Comparison of ENCODE assay signal across 1 cellular context in the genomic region with DNA sequence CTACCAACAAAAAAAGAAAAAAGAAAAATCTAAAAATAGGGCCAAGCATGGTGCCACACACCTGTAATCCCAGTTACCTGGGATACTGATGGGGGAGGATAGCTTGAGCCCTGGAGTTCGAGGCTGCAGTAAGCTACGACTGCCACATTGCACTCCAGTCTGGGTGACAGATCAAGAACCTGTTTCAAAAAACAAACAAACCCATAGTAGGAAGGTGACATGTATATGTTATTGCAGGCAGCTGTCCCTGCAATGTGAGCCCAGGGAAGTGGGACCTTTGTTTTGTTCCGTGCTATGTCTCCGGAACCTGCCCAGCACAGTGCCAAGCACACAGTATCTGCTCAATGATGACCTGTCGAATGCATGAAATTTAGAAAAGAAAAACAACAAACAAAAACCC.
TF ChIP-seq lines count a peak whose summit lies in the region.

No MANE protein-coding gene starts in this region.

TF ChIP-seq in GM23338, 12 proteins besides CTCF, POLR2A, EP300 and RAD21 (continued from another document):
- TF ChIP-seq ZNF462 (CRISPR knock-in tag; IDR thresholded peaks at IDR 0.05) (no peak), ZNF114 (CRISPR knock-in tag; IDR thresholded peaks at IDR 0.05) (no peak), NANOG (IDR thresholded peaks at IDR 0.05; ENCODE audit: borderline replicate concordance) (no peak)
TF ChIP-seq in GM23338: peak in this region for 0.
